ENCODE assay signal across 23 cellular contexts in the genomic region with DNA sequence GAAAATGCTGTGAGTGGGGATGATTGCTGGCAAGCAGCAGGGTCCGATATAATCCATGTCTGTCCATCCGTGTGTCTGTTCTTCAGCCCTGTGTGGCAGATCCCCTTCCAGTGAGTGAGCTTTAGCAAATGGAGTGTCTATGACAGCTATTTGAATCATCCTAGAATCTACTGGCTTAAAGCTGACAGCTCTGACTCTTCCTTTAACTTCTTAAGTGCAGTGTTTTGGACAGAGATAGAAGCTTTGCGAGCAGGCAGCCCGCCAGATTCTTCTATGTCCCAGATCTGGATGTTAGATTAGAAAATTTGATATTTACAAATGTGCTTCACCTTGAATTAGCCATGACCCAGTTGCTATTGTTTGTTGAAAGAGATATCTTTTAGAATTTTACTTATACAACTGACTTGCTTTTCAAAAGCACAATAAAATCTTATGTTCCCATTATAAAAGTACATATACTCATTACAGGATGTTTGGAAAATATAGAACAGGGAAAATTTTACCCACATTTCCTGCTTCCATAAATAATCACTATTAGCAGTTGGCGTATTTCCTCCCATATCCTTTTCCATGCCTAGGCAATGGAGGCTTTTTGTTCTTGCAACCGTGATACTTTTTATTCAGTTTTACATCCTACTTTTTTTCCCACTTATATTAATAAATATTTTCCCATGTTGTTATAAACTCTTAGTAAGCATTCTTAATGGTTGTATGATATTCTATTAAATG.
DNase-seq lines count a peak whose midpoint lies in the region; ATAC-seq and TF ChIP-seq lines count a peak whose summit lies in the region.
"Had no signal": no experiment of that assay in that cellular context is flagged by ENCODE, and none has a peak within 500 bp of the region (broad histone marks: within the 10 kb centered on the region; RNA-seq: fewer than 3 reads in every experiment).

No MANE protein-coding gene starts in this region.

- ATAC-seq in activated naive CD8-positive, alpha-beta T cell treated with anti-CD3 and anti-CD28 coated beads, Interleukin-2, amount 50 U/mL, for 24 hours: no peak
- ATAC-seq: effector memory CD8-positive, alpha-beta T cell had no signal

- H3K4me3 ChIP-seq in skeletal muscle satellite cell (ENCODE audit: low read length) (no peak overlapping the region), right atrium auricular region (no peak overlapping the region)
- H3K4me3 ChIP-seq: tibial nerve had no signal

- H3K27ac ChIP-seq in right atrium auricular region: no peak overlapping the region
- H3K27ac ChIP-seq: 22Rv1, tibial nerve had no signal

- H3K27me3 Mint-ChIP-seq in activated naive CD8-positive, alpha-beta T cell treated with anti-CD3 and anti-CD28 coated beads, Interleukin-2, amount 50 U/mL, for 24 hours: peaks cover 4% of the 10 kb centered on the region
- H3K27me3 Mint-ChIP-seq: progenitor cell of endocrine pancreas had no signal

- no peaks in the 10 kb centered on the region for H3K9me3 Mint-ChIP-seq in activated naive CD8-positive, alpha-beta T cell treated with anti-CD3 and anti-CD28 coated beads, Interleukin-2, amount 50 U/mL, for 24 hours
- H3K9me3 Mint-ChIP-seq: activated CD4-positive, alpha-beta memory T cell treated with anti-CD3 and anti-CD28 coated beads, Interleukin-2, amount 10 ng/mL, durations not matched to agents 7 days and 5 days; activated naive CD8-positive, alpha-beta T cell treated with anti-CD3 and anti-CD28 coated beads, Interleukin-2, amount 10 ng/mL, durations not matched to agents 7 days and 5 days; CD4-positive, CD25-positive, alpha-beta regulatory T cell; effector memory CD8-positive, alpha-beta T cell had no signal

- H3K9ac ChIP-seq in skeletal muscle satellite cell (ENCODE audit: low read depth, low read length): no peak overlapping the region

- H3K4me3 Mint-ChIP-seq in activated naive CD8-positive, alpha-beta T cell treated with anti-CD3 and anti-CD28 coated beads, Interleukin-2, amount 50 U/mL, for 24 hours: no peak overlapping the region
- H3K4me3 Mint-ChIP-seq: activated CD4-positive, alpha-beta memory T cell treated with anti-CD3 and anti-CD28 coated beads, Interleukin-2, amount 10 ng/mL, durations not matched to agents 7 days and 5 days; activated naive CD8-positive, alpha-beta T cell treated with anti-CD3 and anti-CD28 coated beads, Interleukin-2, amount 10 ng/mL, durations not matched to agents 7 days and 5 days; CD4-positive, CD25-positive, alpha-beta regulatory T cell; effector memory CD8-positive, alpha-beta T cell had no signal

- H3K4me1 ChIP-seq in skeletal muscle satellite cell (ENCODE audit: control insufficient read depth, insufficient read depth, low read length) (peaks cover 9% of the 10 kb centered on the region), right atrium auricular region (peaks cover 0 to 8% of the 10 kb centered on the region in 2 donors)

- H3K27me3 ChIP-seq in skeletal muscle satellite cell (ENCODE audit: control insufficient read depth, insufficient read depth, low read length): no peaks in the 10 kb centered on the region
- no peaks in the 10 kb centered on the region for H3K27me3 ChIP-seq in right atrium auricular region
- H3K27me3 ChIP-seq: tibial nerve had no signal

- DNase-seq in DMS79 treated with DMSO at 0.1 percent for 48 hours (lab: John Stamatoyannopoulos, UW) (peak; percentile 48), DMS79 (lab: John Stamatoyannopoulos, UW) (no peak), SK-N-DZ (ENCODE audit: low spot score) (peak; percentile 24), glomerular endothelial cell (ENCODE audit: extremely low read depth, low read depth, low spot score) (peak; percentile 16), right atrium auricular region (ENCODE audit: low spot score) (no peak), SIG-M5 (lab: John Stamatoyannopoulos, UW) (no peak)
- DNase-seq in activated naive CD8-positive, alpha-beta T cell treated with anti-CD3 and anti-CD28 coated beads, Interleukin-2, amount 50 U/mL, for 24 hours: no peak
- DNase-seq: activated CD4-positive, alpha-beta memory T cell treated with anti-CD3 and anti-CD28 coated beads, Interleukin-2, amount 10 ng/mL, durations not matched to agents 7 days and 5 days; activated naive CD8-positive, alpha-beta T cell treated with anti-CD3 and anti-CD28 coated beads, Interleukin-2, amount 10 ng/mL, durations not matched to agents 7 days and 5 days; activated T-cell treated with anti-CD3 and anti-CD28 coated beads, Interleukin-2, amount 50 U/mL, for 48 hours; caudate nucleus; CD4-positive, CD25-positive, alpha-beta regulatory T cell; DND-41; effector memory CD8-positive, alpha-beta T cell; KG1; NCI-H1417 treated with DMSO at 0.1 percent for 48 hours; NCI-H510A treated with DMSO at 0.1 percent for 48 hours; stimulated activated naive CD4-positive, alpha-beta T cell; SW 1271 had no signal

- peak overlapping the region; percentile 3 for H3K4me2 ChIP-seq in skeletal muscle satellite cell (ENCODE audit: low read length)

- H3K4me1 Mint-ChIP-seq in activated naive CD8-positive, alpha-beta T cell treated with anti-CD3 and anti-CD28 coated beads, Interleukin-2, amount 50 U/mL, for 24 hours: no peaks in the 10 kb centered on the region
- H3K4me1 Mint-ChIP-seq: activated CD4-positive, alpha-beta memory T cell treated with anti-CD3 and anti-CD28 coated beads, Interleukin-2, amount 10 ng/mL, durations not matched to agents 7 days and 5 days; activated naive CD8-positive, alpha-beta T cell treated with anti-CD3 and anti-CD28 coated beads, Interleukin-2, amount 10 ng/mL, durations not matched to agents 7 days and 5 days; CD4-positive, CD25-positive, alpha-beta regulatory T cell had no signal

- H3K36me3 ChIP-seq in skeletal muscle satellite cell (ENCODE audit: insufficient read depth, low read length): peaks cover 3% of the 10 kb centered on the region
- no peaks in the 10 kb centered on the region for H3K36me3 ChIP-seq in right atrium auricular region
- H3K36me3 ChIP-seq: tibial nerve had no signal

- no peaks in the 10 kb centered on the region for H3K36me3 Mint-ChIP-seq in activated naive CD8-positive, alpha-beta T cell treated with anti-CD3 and anti-CD28 coated beads, Interleukin-2, amount 50 U/mL, for 24 hours (ENCODE audit: low read depth)
- H3K36me3 Mint-ChIP-seq: activated naive CD8-positive, alpha-beta T cell treated with anti-CD3 and anti-CD28 coated beads, Interleukin-2, amount 10 ng/mL, durations not matched to agents 7 days and 5 days; CD4-positive, CD25-positive, alpha-beta regulatory T cell had no signal

- H3K9me3 ChIP-seq in skeletal muscle satellite cell (replicated peaks; ENCODE audit: low read length): no peaks in the 10 kb centered on the region
- no peaks in the 10 kb centered on the region for H3K9me3 ChIP-seq in right atrium auricular region
- H3K9me3 ChIP-seq: tibial nerve had no signal

- TF ChIP-seq CTCF in right atrium auricular region (IDR thresholded peaks at IDR 0.05): no peak

- no peak overlapping the region for H3K27ac Mint-ChIP-seq in activated naive CD8-positive, alpha-beta T cell treated with anti-CD3 and anti-CD28 coated beads, Interleukin-2, amount 50 U/mL, for 24 hours
- H3K27ac Mint-ChIP-seq: activated CD4-positive, alpha-beta memory T cell treated with anti-CD3 and anti-CD28 coated beads, Interleukin-2, amount 10 ng/mL, durations not matched to agents 7 days and 5 days; activated naive CD8-positive, alpha-beta T cell treated with anti-CD3 and anti-CD28 coated beads, Interleukin-2, amount 10 ng/mL, durations not matched to agents 7 days and 5 days; CD4-positive, CD25-positive, alpha-beta regulatory T cell; effector memory CD8-positive, alpha-beta T cell; progenitor cell of endocrine pancreas had no signal

Comparison
In these comparisons a context has a peak if more than half of its experiments do, and no peak if none do; other contexts are left out.
1. DNase-seq: peak in DMS79 treated with DMSO at 0.1 percent for 48 hours (single experiment), SK-N-DZ (single experiment) and glomerular endothelial cell (single experiment); none in DMS79 (single experiment), right atrium auricular region (single experiment), SIG-M5 (single experiment) and activated naive CD8-positive, alpha-beta T cell treated with anti-CD3 and anti-CD28 coated beads, Interleukin-2, amount 50 U/mL, for 24 hours (single experiment).